Comparison of ENCODE assay signal across 33 cellular contexts in the genomic region with DNA sequence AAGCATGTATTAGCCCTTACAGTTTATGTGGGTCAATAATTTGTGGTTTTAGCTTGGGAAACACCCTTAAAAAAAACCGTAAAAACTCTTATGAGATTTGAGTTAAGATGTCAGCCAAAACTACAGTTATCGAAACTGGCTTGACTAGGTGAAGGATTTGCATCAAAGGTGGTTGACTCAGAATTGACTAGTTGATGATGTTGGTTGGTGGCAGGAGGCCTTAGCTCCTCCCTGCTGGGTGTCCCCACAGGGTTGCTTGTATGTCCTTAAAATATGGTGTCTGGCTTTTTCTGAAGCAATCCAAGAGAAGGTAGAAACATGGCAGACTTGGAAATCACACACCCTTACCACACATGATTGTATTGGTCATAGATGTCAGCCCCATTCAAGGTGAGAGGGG.
"Had no signal": no experiment of that assay in that cellular context is flagged by ENCODE, and none has a peak within 500 bp of the region (broad histone marks: within the 10 kb centered on the region; RNA-seq: fewer than 3 reads in every experiment).

No MANE protein-coding gene starts in this region.

- H3K27ac ChIP-seq: adrenal gland, body of pancreas, brain microvascular endothelial cell, breast epithelium, cardiac muscle cell had no signal

- H3K27me3 ChIP-seq: adrenal gland, body of pancreas, brain microvascular endothelial cell, breast epithelium, cardiac muscle cell had no signal

- H3K36me3 ChIP-seq: adrenal gland, brain microvascular endothelial cell, breast epithelium, cardiac muscle cell had no signal

- H3K9me3 ChIP-seq: adrenal gland, body of pancreas, breast epithelium had no signal

- FAIRE-seq: astrocyte, bronchial epithelial cell had no signal

- ATAC-seq: activated naive CD4-positive, alpha-beta T cell treated with anti-CD3 and anti-CD28 coated beads, Interleukin-2, amount 50 U/mL, for 72 hours; activated naive CD8-positive, alpha-beta T cell treated with anti-CD3 and anti-CD28 coated beads, Interleukin-2, amount 50 U/mL, for 24 hours; activated T-cell treated with anti-CD3 and anti-CD28 coated beads, Interleukin-2, amount 50 U/mL, for 4 hours; activated T-cell treated with anti-CD3 and anti-CD28 coated beads, Interleukin-2, amount 50 U/mL, for 72 hours; activated T-helper 17 cell treated with anti-CD3 and anti-CD28 coated beads, Interleukin-2, amount 50 U/mL, for 72 hours; body of pancreas had no signal

- H3K4me3 ChIP-seq: adrenal gland, body of pancreas, breast epithelium, cardiac muscle cell had no signal

- H3K4me1 ChIP-seq: adrenal gland, body of pancreas, breast epithelium had no signal

- DNase-seq: activated effector memory CD4-positive, alpha-beta T cell treated with anti-CD3 and anti-CD28 coated beads, Interleukin-2, amount 50 U/mL, for 16 hours; activated effector memory CD4-positive, alpha-beta T cell treated with Interleukin-2 at 50 U/mL for 16 hours; activated gamma-delta T cell; activated gamma-delta T cell treated with Interleukin-2 at 50 U/mL for 16 hours; activated naive CD4-positive, alpha-beta T cell; activated naive CD4-positive, alpha-beta T cell treated with anti-CD3 and anti-CD28 coated beads for 36 hours; activated naive CD4-positive, alpha-beta T cell treated with anti-CD3 and anti-CD28 coated beads, Interleukin-2, amount 10 ng/mL, durations not matched to agents 7 days and 5 days; activated naive CD4-positive, alpha-beta T cell treated with anti-CD3 and anti-CD28 coated beads, Interleukin-2, amount 50 U/mL, for 16 hours; activated naive CD4-positive, alpha-beta T cell treated with Interleukin-2 at 50 U/mL for 16 hours; activated naive CD8-positive, alpha-beta T cell treated with anti-CD3 and anti-CD28 coated beads for 36 hours; activated naive CD8-positive, alpha-beta T cell treated with anti-CD3 and anti-CD28 coated beads, Interleukin-2, amount 10 ng/mL, durations not matched to agents 7 days and 5 days; activated naive CD8-positive, alpha-beta T cell treated with anti-CD3 and anti-CD28 coated beads, Interleukin-2, amount 50 U/mL, for 24 hours; activated T-cell treated with anti-CD3 and anti-CD28 coated beads, Interleukin-2, amount 50 U/mL, for 1 hour; activated T-cell treated with anti-CD3 and anti-CD28 coated beads, Interleukin-2, amount 50 U/mL, for 24 hours; activated T-cell treated with anti-CD3 and anti-CD28 coated beads, Interleukin-2, amount 50 U/mL, for 4 hours; activated T-cell treated with anti-CD3 and anti-CD28 coated beads, Interleukin-2, amount 50 U/mL, for 48 hours; activated T-cell treated with anti-CD3 and anti-CD28 coated beads, Interleukin-2, amount 50 U/mL, for 72 hours; adrenal gland; amniotic stem cell; amygdala; anterior cingulate cortex; aorta; body of pancreas; brain microvascular endothelial cell; caudate nucleus; central memory CD4-positive, alpha-beta T cell; cerebellar nuclear complex had no signal
